Comparison of ENCODE assay signal across 26 cellular contexts in the genomic region with DNA sequence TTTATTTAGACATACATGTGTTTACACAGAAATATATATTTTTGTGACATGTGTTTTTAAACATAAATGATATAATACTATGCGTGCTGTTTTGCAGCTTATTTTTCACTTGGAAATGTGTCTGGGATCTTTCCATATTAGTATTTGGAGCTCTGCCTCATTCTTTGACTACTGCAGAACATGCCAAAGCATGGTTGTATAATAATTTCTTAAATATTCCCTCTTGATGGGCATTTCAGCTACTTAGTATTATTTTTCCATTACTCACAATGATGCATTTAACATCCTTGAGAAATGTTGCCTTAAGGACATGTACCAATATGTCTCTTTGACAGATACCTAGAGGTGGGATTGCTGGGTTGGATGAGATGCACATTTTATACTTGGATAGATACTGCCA.
"Had no signal": no experiment of that assay in that cellular context is flagged by ENCODE, and none has a peak within 500 bp of the region (broad histone marks: within the 10 kb centered on the region; RNA-seq: fewer than 3 reads in every experiment).

No MANE protein-coding gene starts in this region.

- DNase-seq: dermis blood vessel endothelial cell; effector memory CD4-positive, alpha-beta T cell; glutamatergic neuron; heart right ventricle; hippocampal formation; mucosa of descending colon; naive thymus-derived CD4-positive, alpha-beta T cell; nephron progenitor cell; nucleus accumbens; stimulated activated CD4-positive, alpha-beta T cell treated with anti-CD3 and anti-CD28 coated beads, Interleukin-12 subunit alpha, Interleukin-12 subunit beta, amount 100 ng/mL, for 4 hours; stimulated activated CD4-positive, alpha-beta T cell treated with anti-CD3 and anti-CD28 coated beads, Interleukin-2, amount 100 ng/mL, for 24 hours; stimulated activated CD4-positive, alpha-beta T cell treated with anti-CD3 and anti-CD28 coated beads, Interleukin-4, amount 100 ng/mL, for 4 hours; stimulated activated naive CD8-positive, alpha-beta T cell treated with anti-CD3 and anti-CD28 coated beads, Interleukin-15, Interleukin-2, amounts not matched to agents 100 U/mL and 50 U/mL, for 24 hours; transverse colon; upper lobe of right lung; uterus had no signal

- H3K27ac Mint-ChIP-seq: memory B cell; naive thymus-derived CD4-positive, alpha-beta T cell; nephron progenitor cell; progenitor cell of endocrine pancreas; stimulated activated memory B cell treated with anti-CD40 and anti-IgM and Interleukin-4, amounts not matched to agents 10 μg/mL and 1 μg/mL and 100 μg/mL, for 72 hours had no signal

- H3K4me1 Mint-ChIP-seq: central memory CD8-positive, alpha-beta T cell; memory B cell; stimulated activated memory B cell treated with anti-CD40 and anti-IgM and Interleukin-4, amounts not matched to agents 10 μg/mL and 1 μg/mL and 100 μg/mL, for 72 hours had no signal

- H3K4me3 Mint-ChIP-seq: central memory CD8-positive, alpha-beta T cell; memory B cell; naive thymus-derived CD4-positive, alpha-beta T cell; nephron progenitor cell; stimulated activated memory B cell treated with anti-CD40 and anti-IgM and Interleukin-4, amounts not matched to agents 10 μg/mL and 1 μg/mL and 100 μg/mL, for 72 hours had no signal

- H3K36me3 Mint-ChIP-seq: memory B cell; naive thymus-derived CD4-positive, alpha-beta T cell had no signal

- H3K9me3 Mint-ChIP-seq: central memory CD8-positive, alpha-beta T cell; memory B cell; naive thymus-derived CD4-positive, alpha-beta T cell; nephron progenitor cell; stimulated activated memory B cell treated with anti-CD40 and anti-IgM and Interleukin-4, amounts not matched to agents 10 μg/mL and 1 μg/mL and 100 μg/mL, for 72 hours had no signal

- H3K4me3 ChIP-seq: cardiac muscle cell, coronary artery, esophagus muscularis mucosa, heart right ventricle, lung, mucosa of descending colon, smooth muscle cell, suprapubic skin, transverse colon, upper lobe of right lung, uterus had no signal
